ENCODE assay signal across 9 cellular contexts in the genomic region with DNA sequence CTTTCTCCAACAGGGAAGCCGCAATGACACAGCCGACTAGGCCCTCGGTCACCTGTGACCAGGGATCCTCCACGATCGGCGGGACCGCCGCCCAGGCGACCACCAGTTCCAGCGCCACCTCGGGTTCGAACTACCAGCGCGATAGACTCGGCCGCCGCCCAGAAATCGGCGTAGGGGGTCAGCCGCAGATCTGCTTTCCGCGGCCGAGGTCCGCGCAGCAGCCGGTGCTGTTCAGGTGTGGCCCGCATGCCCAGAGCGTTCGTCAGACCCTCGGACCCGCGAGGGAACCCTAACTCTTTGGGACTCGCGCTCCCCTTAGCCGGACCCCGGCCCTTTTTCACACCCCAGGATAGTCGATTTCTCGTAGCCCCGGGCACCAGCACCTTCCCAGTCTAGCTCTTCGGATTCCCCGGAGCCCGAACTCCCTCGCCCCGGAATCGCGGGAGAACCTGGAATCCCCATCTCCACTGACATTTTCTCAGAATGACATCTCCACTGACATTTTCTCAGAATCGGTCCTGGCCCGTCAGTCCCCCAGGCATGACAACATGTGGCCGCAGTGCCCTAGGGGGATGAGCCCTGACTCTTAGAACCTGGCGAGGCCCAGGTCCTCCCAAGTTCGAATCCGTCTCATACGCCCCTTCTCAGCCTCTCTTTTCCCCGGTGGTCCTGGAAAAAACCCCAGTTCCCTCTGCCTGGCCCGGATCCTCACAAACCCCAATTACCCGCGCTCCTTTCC. TPM values are rescaled to one million over a fixed set of nuclear protein-coding genes. Genes with fewer than 3 reads are reported as not detected.
DNase-seq lines count a peak whose midpoint lies in the region; ATAC-seq and TF ChIP-seq lines count a peak whose summit lies in the region.
"Had no signal": no experiment of that assay in that cellular context is flagged by ENCODE, and none has a peak within 500 bp of the region (broad histone marks: within the 10 kb centered on the region; RNA-seq: fewer than 3 reads in every experiment).

No MANE protein-coding gene starts in this region.

- in situ Hi-C loops in astrocyte of the cerebellum (cut with HindIII; ENCODE audit: low sequenced_read_pairs): no loop called here

- peak overlapping the region; percentile 78 for H3K27ac Mint-ChIP-seq in T-helper 2 cell treated with Interferon-gamma antibody and Interleukin-4, amounts not matched to agents 5 μg/mL and 100 μg/mL, for 36 hours

- H3K4me3 Mint-ChIP-seq in T-helper 2 cell treated with Interferon-gamma antibody and Interleukin-4, amounts not matched to agents 5 μg/mL and 100 μg/mL, for 36 hours: peak overlapping the region; percentile 85

- ATAC-seq in left colon: peak; percentile 18

- intact Hi-C loops in left colon (cut with DNase I, micrococcal nuclease): no loop called here
- intact Hi-C loops in stomach (cut with DNase I; ENCODE audit: low total_unique reads): no loop called here

- H3K36me3 Mint-ChIP-seq in T-helper 2 cell treated with Interferon-gamma antibody and Interleukin-4, amounts not matched to agents 5 μg/mL and 100 μg/mL, for 36 hours (ENCODE audit: low read depth): peaks cover 4% of the 10 kb centered on the region

- H3K4me1 ChIP-seq in stomach: peaks cover 14 to 18% (median 16%) of the 10 kb centered on the region in 4 donors

- H3K27me3 ChIP-seq in stomach: peaks cover 0 to 28% (median 9%) of the 10 kb centered on the region in 3 donors

- WGBS in stomach, 5 donors: 32 to 64% (median 40%) methylated on average over 31 to 57 of the region's 57 CpGs

- H3K36me3 ChIP-seq in stomach: no peaks in the 10 kb centered on the region

- H3K9me3 ChIP-seq in stomach: no peaks in the 10 kb centered on the region

- H3K4me1 Mint-ChIP-seq in T-helper 2 cell treated with Interferon-gamma antibody and Interleukin-4, amounts not matched to agents 5 μg/mL and 100 μg/mL, for 36 hours (ENCODE audit: low read depth): peaks cover 29% of the 10 kb centered on the region

- DNase-seq in T-helper 2 cell treated with Interferon-gamma antibody and Interleukin-4, amounts not matched to agents 5 μg/mL and 100 μg/mL, for 36 hours (ENCODE audit: low spot score): no peak
- DNase-seq in T-helper 2 cell: no peak
- no peak for DNase-seq in astrocyte of the cerebellum (ENCODE audit: low read depth)
- DNase-seq in left colon: no peak
- no peak for DNase-seq in stomach
- DNase-seq in mucosa of gallbladder (ENCODE audit: low spot score): no peak
- DNase-seq in stimulated activated CD8-positive, alpha-beta memory T cell treated with anti-CD3 and anti-CD28 coated beads, Interleukin-4, amount 100 ng/mL, for 48 hours: no peak
- DNase-seq in T-helper 9 cell: no peak
- DNase-seq: NCI-H1048 had no signal

- no peak for TF ChIP-seq POLR2A in stomach (IDR thresholded peaks at IDR 0.05)

- TF ChIP-seq EP300 in stomach (IDR thresholded peaks at IDR 0.05): no peak

- H3K27me3 Mint-ChIP-seq in T-helper 2 cell treated with Interferon-gamma antibody and Interleukin-4, amounts not matched to agents 5 μg/mL and 100 μg/mL, for 36 hours (ENCODE audit: low read depth): peaks cover 28% of the 10 kb centered on the region

- TF ChIP-seq CTCF in astrocyte of the cerebellum (IDR thresholded peaks at IDR 0.05; ENCODE audit: low read depth, low read length, missing control alignments) (no peak), stomach (IDR thresholded peaks at IDR 0.05) (no peak)

- H3K4me3 ChIP-seq in astrocyte of the cerebellum (ENCODE audit: low read depth, low read length): peak overlapping the region; percentile 69
- H3K4me3 ChIP-seq in stomach: peak overlapping the region; percentile 56 to 68 (median 62)

- no peak overlapping the region for H3K27ac ChIP-seq in stomach

- no peaks in the 10 kb centered on the region for H3K9me3 Mint-ChIP-seq in T-helper 2 cell treated with Interferon-gamma antibody and Interleukin-4, amounts not matched to agents 5 μg/mL and 100 μg/mL, for 36 hours

RNA-seq across cellular contexts. Expression of gene C5orf52, which starts 0.4 kb away (rescaled TPM):
- total RNA-seq in left colon (1 to 10 TPM; 3.6 to 3.9 TPM), stomach (not detected), mucosa of gallbladder (not detected)
- not detected for polyA plus RNA-seq in stomach

RNA-seq across cellular contexts. Expression of gene SOX30, which starts 19.5 kb away (rescaled TPM):
- total RNA-seq in left colon (under 1 TPM; 0.15 to 0.28 TPM), stomach (under 1 TPM in 1 of 5 donors, not detected in 4; 0.29 TPM), mucosa of gallbladder (0.09 TPM)
- under 1 TPM in 1 of 3 donors, not detected in 2; 0.08 TPM for polyA plus RNA-seq in stomach

RNA-seq across cellular contexts. Expression of gene THG1L, which starts 59.5 kb away (rescaled TPM):
- 10 to 100 TPM; 11.6 to 14.5 TPM for total RNA-seq in left colon
- 10 to 100 TPM in 4 of 5 donors, 1 to 10 TPM in 1; 2.9 to 29.6 (median 18.7) TPM for total RNA-seq in stomach
- polyA plus RNA-seq in stomach: 10 to 100 TPM; 10.2 to 20.4 (median 12.8) TPM
- 14.4 TPM for total RNA-seq in mucosa of gallbladder
